ENCODE assay signal across 1 cellular context in the genomic region with DNA sequence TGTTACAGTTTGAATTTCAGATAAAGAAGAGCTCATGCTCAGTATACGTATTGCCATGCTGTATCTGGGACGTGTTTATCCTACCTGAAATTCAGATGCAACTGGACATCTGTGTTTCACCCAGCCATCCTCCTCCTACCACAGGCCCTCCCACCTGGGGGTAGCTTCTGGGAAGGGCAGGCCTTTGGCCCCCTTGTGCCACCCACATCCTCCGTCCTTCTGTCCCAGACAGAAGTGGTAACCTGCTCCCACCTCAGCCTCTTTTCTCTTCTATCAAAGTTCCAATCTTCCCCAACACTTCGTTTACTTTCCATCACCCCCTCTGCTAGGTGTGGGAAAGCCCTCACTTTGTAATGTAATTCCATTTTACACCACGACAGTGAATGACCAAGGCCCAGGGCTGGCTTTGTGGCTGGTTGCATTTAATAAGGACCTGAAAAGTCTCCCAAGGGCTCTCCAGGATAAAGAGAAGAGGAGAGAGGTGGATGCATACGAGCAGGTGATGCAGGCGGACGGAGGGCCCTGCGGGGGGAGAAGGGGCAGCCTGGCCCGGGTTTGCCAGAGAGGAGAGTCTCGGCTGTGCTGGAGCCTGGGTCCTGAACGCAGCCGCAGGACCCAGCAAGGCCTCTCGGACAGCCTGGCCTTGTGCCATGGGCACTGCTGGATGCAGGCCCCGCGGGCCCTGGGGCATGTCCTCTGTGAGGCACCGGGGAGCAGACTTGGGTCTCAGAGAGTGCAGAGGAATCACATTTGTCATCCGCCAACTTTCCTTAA.
TF ChIP-seq lines count a peak whose summit lies in the region.

No MANE protein-coding gene starts in this region.

TF ChIP-seq in GM23338, 12 proteins besides CTCF, POLR2A, EP300 and RAD21 (continued from another document):
- TF ChIP-seq ZNF462 (CRISPR knock-in tag; IDR thresholded peaks at IDR 0.05) (no peak), POLR2AphosphoS5 (IDR thresholded peaks at IDR 0.05; ENCODE audit: low read depth) (no peak), NANOG (IDR thresholded peaks at IDR 0.05; ENCODE audit: borderline replicate concordance) (no peak)
